In the genomic region with DNA sequence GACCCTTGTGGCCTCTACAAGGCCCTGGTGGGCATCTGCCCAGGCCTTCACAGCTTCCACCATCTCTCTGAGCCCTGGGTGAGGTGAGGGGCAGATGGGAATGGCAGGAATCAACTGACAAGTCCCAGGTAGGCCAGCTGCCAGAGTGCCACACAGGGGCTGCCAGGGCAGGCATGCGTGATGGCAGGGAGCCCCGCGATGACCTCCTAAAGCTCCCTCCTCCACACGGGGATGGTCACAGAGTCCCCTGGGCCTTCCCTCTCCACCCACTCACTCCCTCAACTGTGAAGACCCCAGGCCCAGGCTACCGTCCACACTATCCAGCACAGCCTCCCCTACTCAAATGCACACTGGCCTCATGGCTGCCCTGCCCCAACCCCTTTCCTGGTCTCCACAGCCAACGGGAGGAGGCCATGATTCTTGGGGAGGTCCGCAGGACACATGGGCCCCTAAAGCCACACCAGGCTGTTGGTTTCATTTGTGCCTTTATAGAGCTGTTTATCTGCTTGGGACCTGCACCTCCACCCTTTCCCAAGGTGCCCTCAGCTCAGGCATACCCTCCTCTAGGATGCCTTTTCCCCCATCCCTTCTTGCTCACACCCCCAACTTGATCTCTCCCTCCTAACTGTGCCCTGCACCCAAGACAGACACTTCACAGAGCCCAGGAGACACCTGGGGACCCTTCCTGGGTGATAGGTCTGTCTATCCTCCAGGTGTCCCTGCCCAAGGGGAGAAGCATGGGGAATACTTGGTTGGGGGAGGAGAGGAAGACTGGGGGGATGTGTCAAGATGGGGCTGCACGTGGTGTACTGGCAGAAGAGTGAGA, we compare ENCODE assay signal across 17 cellular contexts. TPM values are rescaled to one million over a fixed set of nuclear protein-coding genes. Genes with fewer than 3 reads are reported as not detected.
DNase-seq lines count a peak whose midpoint lies in the region; ATAC-seq and TF ChIP-seq lines count a peak whose summit lies in the region.
"Had no signal": no experiment of that assay in that cellular context is flagged by ENCODE, and none has a peak within 500 bp of the region (broad histone marks: within the 10 kb centered on the region; RNA-seq: fewer than 3 reads in every experiment).

No MANE protein-coding gene starts in this region.

- H3K4me2 ChIP-seq in BLaER1 = peak overlapping the region; percentile 68
- H3K4me2 ChIP-seq: SK-N-SH had no signal

- intact Hi-C loops in right lobe of liver (cut with DNase I) = no loop called here
- intact Hi-C loops in sigmoid colon (cut with DNase I) = no loop called here

- H3K27me3 ChIP-seq in BLaER1 = peaks cover 59% of the 10 kb centered on the region
- no peaks in the 10 kb centered on the region for H3K27me3 ChIP-seq in right lobe of liver
- H3K27me3 ChIP-seq in sigmoid colon = peaks cover 26 to 94% (median 71%) of the 10 kb centered on the region in 3 donors

- no peak overlapping the region for H3K9ac ChIP-seq in BLaER1
- H3K9ac ChIP-seq: SK-N-SH had no signal

- H3K9me3 ChIP-seq in BLaER1 (no peaks in the 10 kb centered on the region), right lobe of liver (no peaks in the 10 kb centered on the region), sigmoid colon (no peaks in the 10 kb centered on the region)
- H3K9me3 ChIP-seq: Caco-2, SK-N-SH had no signal

- no peak overlapping the region for H3K4me3 ChIP-seq in BLaER1
- peak overlapping the region; percentile 42 to 63 (median 50) for H3K4me3 ChIP-seq in right lobe of liver
- H3K4me3 ChIP-seq in sigmoid colon = no peak overlapping the region

- WGBS in right lobe of liver (ENCODE audit: insufficient coverage, low coverage, low lambda C conversion rate, missing lambda C conversion rate) = 40% methylated on average over 3 of the region's 8 CpGs
- 75 to 83% methylated on average over 8 of the region's 8 CpGs for WGBS in sigmoid colon, 2 donors

- TF ChIP-seq CTCF in GM20000 (IDR thresholded peaks at IDR 0.05; ENCODE audit: extremely low read depth, missing control alignments) (no peak), right lobe of liver (IDR thresholded peaks at IDR 0.05) (no peak), sigmoid colon (IDR thresholded peaks at IDR 0.05) (no peak)

- H4K20me1 ChIP-seq in BLaER1 = peaks cover 10% of the 10 kb centered on the region

- TF ChIP-seq POLR2A in right lobe of liver (IDR thresholded peaks at IDR 0.05) (no peak), sigmoid colon (IDR thresholded peaks at IDR 0.05) (no peak)

- no peak overlapping the region for H3K27ac ChIP-seq in BLaER1
- H3K27ac ChIP-seq in right lobe of liver = peak overlapping the region; percentile 47 to 95 (median 93)
- no peak overlapping the region for H3K27ac ChIP-seq in sigmoid colon

- H3K36me3 ChIP-seq in BLaER1 (no peaks in the 10 kb centered on the region), right lobe of liver (peaks cover 0 to 23% (median 6%) of the 10 kb centered on the region in 4 donors), sigmoid colon (no peaks in the 10 kb centered on the region)

- TF ChIP-seq EP300 in sigmoid colon (IDR thresholded peaks at IDR 0.05) = no peak

- peaks cover 60% of the 10 kb centered on the region for H3K4me1 ChIP-seq in BLaER1
- H3K4me1 ChIP-seq in right lobe of liver = peaks cover 0 to 34% (median 9%) of the 10 kb centered on the region in 4 donors
- peaks cover 0 to 30% (median 26%) of the 10 kb centered on the region in 4 donors for H3K4me1 ChIP-seq in sigmoid colon

- ATAC-seq in right lobe of liver = peak; percentile 3 to 21 (median 8)
- no peak for ATAC-seq in GM18511 (IDR thresholded peaks at IDR 0.05; ENCODE audit: unreplicated experiment)

- peak; percentile 34 for DNase-seq in GM20000 (ENCODE audit: low spot score)
- DNase-seq in right lobe of liver = peak; percentile 58 to 83 (median 79)
- peak; percentile 26 for DNase-seq in sigmoid colon
- DNase-seq in foreskin melanocyte = no peak
- no peak for DNase-seq in cerebellum (ENCODE audit: low spot score)
- DNase-seq: AML-193; Caco-2; CD4-positive, CD25-positive, alpha-beta regulatory T cell; IMR-90; NCI-H1930; NCI-H510A treated with DMSO at 0.1 percent for 48 hours; NCI-H82; Right ventricle myocardium superior; SK-N-SH had no signal

RNA-seq across cellular contexts. Expression of a gene that starts 2.0 kb away (rescaled TPM):
- 100 to 1,000 TPM; 224 to 447 (median 319) TPM for total RNA-seq in right lobe of liver
- not detected for total RNA-seq in sigmoid colon
- 1 to 10 TPM; 1.4 to 7.8 (median 1.8) TPM for polyA plus RNA-seq in sigmoid colon
- total RNA-seq in cerebellum = 0.18 TPM
- total RNA-seq: CD4-positive, CD25-positive, alpha-beta regulatory T cell; IMR-90; LHCN-M2; Right ventricle myocardium superior had no signal

RNA-seq across cellular contexts. Expression of a gene that starts 32.5 kb away (rescaled TPM):
- total RNA-seq in right lobe of liver (10 to 100 TPM; 28.6 to 45.1 (median 39.8) TPM), sigmoid colon (10 to 100 TPM; 39.9 to 52.2 (median 47.7) TPM), cerebellum (49.9 TPM)
- polyA plus RNA-seq in sigmoid colon = 10 to 100 TPM in 1 of 3 donors, 1 to 10 TPM in 2; 9.0 to 10.4 (median 9.2) TPM

Comparison
In these comparisons a context has a peak if more than half of its experiments do, and no peak if none do; other contexts are left out.
1. H3K27ac ChIP-seq: peak in right lobe of liver (3 of 3); none in BLaER1 (single experiment) and sigmoid colon (0 of 4).
2. H3K4me3 ChIP-seq: peak in right lobe of liver (3 of 3); none in BLaER1 (single experiment) and sigmoid colon (0 of 4).
3. DNase-seq: peak in GM20000 (single experiment), right lobe of liver (3 of 3) and sigmoid colon (single experiment); none in foreskin melanocyte (single experiment) and cerebellum (single experiment).
4. RNA of a gene that starts 2.0 kb away (total RNA-seq): 224 to 447 TPM in right lobe of liver; 0.18 TPM in cerebellum (single experiment) and not detected in sigmoid colon; every median in the first group is over 100 times any median in the second.